24 cellular contexts compared by ENCODE assay signal in genomic region chr1:64050601-64051000, GRCh38.
A peak's percentile ranks its signal among the peaks of the same experiment; 100 is the strongest.
DNase-seq lines count a peak whose midpoint lies in the region; TF ChIP-seq lines count a peak whose summit lies in the region.
"Had no signal": no experiment of that assay in that cellular context is flagged by ENCODE, and none has a peak within 500 bp of the region (broad histone marks: within the 10 kb centered on the region; RNA-seq: fewer than 3 reads in every experiment).

No MANE protein-coding gene starts in this region.

- no peak overlapping the region for H3K18ac ChIP-seq in H9 (ENCODE audit: insufficient read length, low read depth, low read length)

- H2BK15ac ChIP-seq in H9 (ENCODE audit: low read depth, low read length): no peak overlapping the region

- H2AFZ ChIP-seq in H9 (ENCODE audit: low read length): no peak overlapping the region

- H3K14ac ChIP-seq in H9 (ENCODE audit: insufficient read depth, low read length): no peak overlapping the region

- H3K36me3 Mint-ChIP-seq in Caco-2 (ENCODE audit: insufficient read depth, unreplicated experiment) (peaks cover 18% of the 10 kb centered on the region), H9 (ENCODE audit: insufficient read depth in 1 of 3, low read depth in 3 of 3) (peaks cover 17 to 28% (median 17%) of the 10 kb centered on the region in 3 experiments; a peak in 5 of 7 replicates), chondrocyte (ENCODE audit: low read depth) (peaks cover 22% of the 10 kb centered on the region)
- H3K36me3 Mint-ChIP-seq in activated T-helper 1 cell treated with anti-CD3 and anti-CD28 coated beads, Interleukin-12 subunit alpha, Interleukin-12 subunit beta, Interleukin-2, Interleukin-4 antibody, amounts not matched to agents 30 ng/mL and 10 ng/mL and 1 ng/mL, durations not matched to agents 14 hours and 24 hours and 36 hours (ENCODE audit: low read depth): no peaks in the 10 kb centered on the region
- no peaks in the 10 kb centered on the region for H3K36me3 Mint-ChIP-seq in activated CD4-positive, alpha-beta memory T cell treated with anti-CD3 and anti-CD28 coated beads for 36 hours

- intact Hi-C loops in Caco-2 (cut with micrococcal nuclease; ENCODE audit: unreplicated experiment): loop anchor here (10.0 kb wide), 1 partner anchor 376 kb away; no protein-coding TSS in a partner anchor
- intact Hi-C loops in activated T-helper 1 cell treated with anti-CD3 and anti-CD28 coated beads, Interleukin-12 subunit alpha, Interleukin-12 subunit beta, Interleukin-2, Interleukin-4 antibody, amounts not matched to agents 30 ng/mL and 10 ng/mL and 1 ng/mL, durations not matched to agents 14 hours and 24 hours and 36 hours (cut with micrococcal nuclease): no loop called here
- intact Hi-C loops in activated CD4-positive, alpha-beta memory T cell treated with anti-CD3 and anti-CD28 coated beads for 36 hours (cut with micrococcal nuclease): no loop called here

- peaks cover 24% of the 10 kb centered on the region for H3K4me1 ChIP-seq in Caco-2
- H3K4me1 ChIP-seq in H9 (ENCODE audit: insufficient read depth, low read length): peaks cover 9% of the 10 kb centered on the region
- peaks cover 23% of the 10 kb centered on the region for H3K4me1 ChIP-seq in mesodermal cell (ENCODE audit: control insufficient read depth, insufficient read depth, low read length, poor library complexity, severe bottlenecking)

- no peaks in the 10 kb centered on the region; the same call in 1 of the 2 replicates for H3K36me3 ChIP-seq in Caco-2 (ENCODE audit: control insufficient read depth, insufficient read depth, low read length)
- H3K36me3 ChIP-seq in mesodermal cell (ENCODE audit: control insufficient read depth, insufficient read depth, low read length): peaks cover 4% of the 10 kb centered on the region
- H3K36me3 ChIP-seq: BLaER1 treated with 17β-estradiol and CSF1 and Interleukin-3, amounts not matched to agents 10 nM and 100 nM had no signal

- H3K27ac Mint-ChIP-seq in Caco-2 (ENCODE audit: unreplicated experiment) (peak overlapping the region; percentile 49), H9 (peak overlapping the region in 2 of 3 experiments; percentile 0 to 67; a peak in 1 of 7 replicates), chondrocyte (ENCODE audit: unreplicated experiment) (peak overlapping the region; percentile 32)
- no peak overlapping the region for H3K27ac Mint-ChIP-seq in activated T-helper 1 cell treated with anti-CD3 and anti-CD28 coated beads, Interleukin-12 subunit alpha, Interleukin-12 subunit beta, Interleukin-2, Interleukin-4 antibody, amounts not matched to agents 30 ng/mL and 10 ng/mL and 1 ng/mL, durations not matched to agents 14 hours and 24 hours and 36 hours
- H3K27ac Mint-ChIP-seq in activated CD4-positive, alpha-beta memory T cell treated with anti-CD3 and anti-CD28 coated beads for 36 hours: no peak overlapping the region
- H3K27ac Mint-ChIP-seq: CD4-positive, alpha-beta T cell had no signal

- no peak overlapping the region for H2BK120ac ChIP-seq in H9 (ENCODE audit: low read depth, low read length, poor library complexity, severe bottlenecking)

- H4K91ac ChIP-seq in H9 (ENCODE audit: insufficient read length, low read depth, low read length): no peak overlapping the region

- CTCF ChIA-PET in Caco-2 (lab: Charles Lee): no interaction called here
- CTCF ChIA-PET in activated CD4-positive, alpha-beta memory T cell treated with anti-CD3 and anti-CD28 coated beads for 36 hours (lab: Charles Lee): no interaction called here

- TF ChIP-seq CTCF in Caco-2 (IDR thresholded peaks at IDR 0.05; ENCODE audit: insufficient read depth in 1 of 2, low read depth in 1 of 2, low read length in 1 of 2, severe bottlenecking in 1 of 2, unreplicated experiment in 1 of 2) (no peak), H9 (conservative IDR thresholded peaks at IDR 0.05) (no peak), chondrocyte (IDR thresholded peaks at IDR 0.05) (no peak)

- H3K23ac ChIP-seq in H9 (ENCODE audit: insufficient read length, low read depth, low read length): no peak overlapping the region

- H3K79me2 ChIP-seq in H9 (ENCODE audit: insufficient read depth, low read length): no peaks in the 10 kb centered on the region; the same call in 1 of the 2 replicates

- H3K27me3 ChIP-seq in Caco-2 (replicated peaks; ENCODE audit: control insufficient read depth, insufficient read depth, low read length): no peaks in the 10 kb centered on the region
- no peaks in the 10 kb centered on the region for H3K27me3 ChIP-seq in H9 (ENCODE audit: insufficient read depth, low read length)
- H3K27me3 ChIP-seq: BLaER1 treated with 17β-estradiol and CSF1 and Interleukin-3, amounts not matched to agents 10 nM and 100 nM had no signal

- no peaks in the 10 kb centered on the region for H3K79me1 ChIP-seq in H9 (ENCODE audit: insufficient read depth, low read depth, low read length, poor library complexity, severe bottlenecking)

- no peak overlapping the region for H3K4me3 Mint-ChIP-seq in Caco-2 (ENCODE audit: unreplicated experiment)
- no peak overlapping the region for H3K4me3 Mint-ChIP-seq in H9
- no peak overlapping the region for H3K4me3 Mint-ChIP-seq in chondrocyte (ENCODE audit: unreplicated experiment)
- H3K4me3 Mint-ChIP-seq in activated T-helper 1 cell treated with anti-CD3 and anti-CD28 coated beads, Interleukin-12 subunit alpha, Interleukin-12 subunit beta, Interleukin-2, Interleukin-4 antibody, amounts not matched to agents 30 ng/mL and 10 ng/mL and 1 ng/mL, durations not matched to agents 14 hours and 24 hours and 36 hours: no peak overlapping the region
- H3K4me3 Mint-ChIP-seq in activated CD4-positive, alpha-beta memory T cell treated with anti-CD3 and anti-CD28 coated beads for 36 hours: no peak overlapping the region
- H3K4me3 Mint-ChIP-seq: CD4-positive, alpha-beta T cell had no signal

- H2BK12ac ChIP-seq in H9 (ENCODE audit: insufficient read length, low read depth, low read length): no peak overlapping the region

- POLR2A ChIA-PET in Caco-2 (lab: Charles Lee): no interaction called here
- POLR2A ChIA-PET in activated CD4-positive, alpha-beta memory T cell treated with anti-CD3 and anti-CD28 coated beads for 36 hours (lab: Charles Lee): no interaction called here

- H3K23me2 ChIP-seq in H9 (ENCODE audit: insufficient read length, low read depth, low read length, poor library complexity, severe bottlenecking): no peaks in the 10 kb centered on the region

- H2BK5ac ChIP-seq in H9 (ENCODE audit: insufficient read length, low read length): no peak overlapping the region

- H3K27me3 Mint-ChIP-seq in Caco-2 (ENCODE audit: insufficient read depth, unreplicated experiment) (no peaks in the 10 kb centered on the region), H9 (ENCODE audit: low read depth) (no peaks in the 10 kb centered on the region), chondrocyte (ENCODE audit: low read depth) (no peaks in the 10 kb centered on the region)
- H3K27me3 Mint-ChIP-seq in activated T-helper 1 cell treated with anti-CD3 and anti-CD28 coated beads, Interleukin-12 subunit alpha, Interleukin-12 subunit beta, Interleukin-2, Interleukin-4 antibody, amounts not matched to agents 30 ng/mL and 10 ng/mL and 1 ng/mL, durations not matched to agents 14 hours and 24 hours and 36 hours (ENCODE audit: insufficient read depth): peaks cover 4% of the 10 kb centered on the region
- H3K27me3 Mint-ChIP-seq in activated CD4-positive, alpha-beta memory T cell treated with anti-CD3 and anti-CD28 coated beads for 36 hours: no peaks in the 10 kb centered on the region
- H3K27me3 Mint-ChIP-seq: CD4-positive, alpha-beta T cell had no signal

- no peak overlapping the region for H4K8ac ChIP-seq in H9 (replicated peaks; ENCODE audit: insufficient read length, low read depth, low read length)

- H4K5ac ChIP-seq in H9 (ENCODE audit: insufficient read length, low read depth, low read length): no peak overlapping the region

- no TSS peak for BruUV-seq in Caco-2 (replicated peaks; lab: Mats Ljungman, UMichigan)

- H3K9me3 Mint-ChIP-seq in Caco-2 (ENCODE audit: unreplicated experiment): no peaks in the 10 kb centered on the region
- H3K9me3 Mint-ChIP-seq in H9: no peaks in the 10 kb centered on the region
- H3K9me3 Mint-ChIP-seq in chondrocyte (ENCODE audit: low read depth): no peaks in the 10 kb centered on the region
- no peaks in the 10 kb centered on the region for H3K9me3 Mint-ChIP-seq in activated T-helper 1 cell treated with anti-CD3 and anti-CD28 coated beads, Interleukin-12 subunit alpha, Interleukin-12 subunit beta, Interleukin-2, Interleukin-4 antibody, amounts not matched to agents 30 ng/mL and 10 ng/mL and 1 ng/mL, durations not matched to agents 14 hours and 24 hours and 36 hours
- H3K9me3 Mint-ChIP-seq in activated CD4-positive, alpha-beta memory T cell treated with anti-CD3 and anti-CD28 coated beads for 36 hours: no peaks in the 10 kb centered on the region
- H3K9me3 Mint-ChIP-seq: CD4-positive, alpha-beta T cell had no signal

- no peak overlapping the region for H3K27ac ChIP-seq in H9 (ENCODE audit: insufficient read length, low read depth, low read length)
- H3K27ac ChIP-seq in mesodermal cell (ENCODE audit: low read depth, low read length, severe bottlenecking): peak overlapping the region; percentile 12
- H3K27ac ChIP-seq: BLaER1 treated with 17β-estradiol and CSF1 and Interleukin-3, amounts not matched to agents 10 nM and 100 nM; RWPE1 had no signal

- DNase-seq in Caco-2 (no peak), H9 (no peak), chondrocyte (ENCODE audit: low spot score) (no peak), NCI-H187 (lab: John Stamatoyannopoulos, UW) (no peak), NOMO-1 (lab: John Stamatoyannopoulos, UW; ENCODE audit: unreplicated experiment in 2 of 2) (no peak)
- DNase-seq in activated T-helper 1 cell treated with anti-CD3 and anti-CD28 coated beads, Interleukin-12 subunit alpha, Interleukin-12 subunit beta, Interleukin-2, Interleukin-4 antibody, amounts not matched to agents 30 ng/mL and 10 ng/mL and 1 ng/mL, durations not matched to agents 14 hours and 24 hours and 36 hours (ENCODE audit: low spot score): no peak
- DNase-seq in activated CD4-positive, alpha-beta memory T cell treated with anti-CD3 and anti-CD28 coated beads for 36 hours: no peak
- DNase-seq: AML-193; CD4-positive, alpha-beta T cell; DMS79; EL; GDM1; IMR-90; KG1; NCI-H1048; NCI-H1417; NCI-H1694; NCI-H2081; NCI-H226; NCI-H510A; SHP77 had no signal

- H4K20me1 ChIP-seq in H9 (ENCODE audit: control insufficient read depth, insufficient read depth, insufficient read length): no peaks in the 10 kb centered on the region
- H4K20me1 ChIP-seq: BLaER1 treated with 17β-estradiol and CSF1 and Interleukin-3, amounts not matched to agents 10 nM and 100 nM had no signal

- no CpG with 5 or more reads among the region's 2 CpGs for WGBS in H9 (ENCODE audit: extremely low coverage, insufficient read length, low lambda C conversion rate)
- WGBS in mesodermal cell (ENCODE audit: insufficient coverage in 2 of 2), 2 experiments: 86 to 93% methylated on average over 2 of the region's 2 CpGs

- H3K9ac ChIP-seq in H9 (ENCODE audit: extremely low read depth, insufficient read length, low read length): no peak overlapping the region
- H3K9ac ChIP-seq: BLaER1 treated with 17β-estradiol and CSF1 and Interleukin-3, amounts not matched to agents 10 nM and 100 nM had no signal

- H3K4me1 Mint-ChIP-seq in Caco-2 (ENCODE audit: low read depth, unreplicated experiment): peaks cover 19% of the 10 kb centered on the region
- H3K4me1 Mint-ChIP-seq in H9: peaks cover 18 to 19% of the 10 kb centered on the region in 2 experiments
- peaks cover 60% of the 10 kb centered on the region for H3K4me1 Mint-ChIP-seq in chondrocyte (ENCODE audit: low read depth)
- no peaks in the 10 kb centered on the region for H3K4me1 Mint-ChIP-seq in activated T-helper 1 cell treated with anti-CD3 and anti-CD28 coated beads, Interleukin-12 subunit alpha, Interleukin-12 subunit beta, Interleukin-2, Interleukin-4 antibody, amounts not matched to agents 30 ng/mL and 10 ng/mL and 1 ng/mL, durations not matched to agents 14 hours and 24 hours and 36 hours (ENCODE audit: low read depth)
- no peaks in the 10 kb centered on the region for H3K4me1 Mint-ChIP-seq in activated CD4-positive, alpha-beta memory T cell treated with anti-CD3 and anti-CD28 coated beads for 36 hours (ENCODE audit: low read depth)

- no peak overlapping the region for H2AK5ac ChIP-seq in H9 (ENCODE audit: insufficient read length, low read length)

- no peak overlapping the region for H3K4me3 ChIP-seq in Caco-2 (ENCODE audit: low read depth, low read length)
- no peak overlapping the region for H3K4me3 ChIP-seq in mesodermal cell (ENCODE audit: extremely low read depth, insufficient read depth, low read length, poor library complexity, severe bottlenecking)
- H3K4me3 ChIP-seq: BLaER1 treated with 17β-estradiol and CSF1 and Interleukin-3, amounts not matched to agents 10 nM and 100 nM had no signal

- H3K4ac ChIP-seq in H9 (ENCODE audit: low read depth, low read length): no peak overlapping the region

- H3K9me3 ChIP-seq in Caco-2 (no peaks in the 10 kb centered on the region), H9 (ENCODE audit: control insufficient read depth, low read depth, low read length) (no peaks in the 10 kb centered on the region), mesodermal cell (ENCODE audit: control insufficient read depth, low read length) (no peaks in the 10 kb centered on the region)
- H3K9me3 ChIP-seq: BLaER1 treated with 17β-estradiol and CSF1 and Interleukin-3, amounts not matched to agents 10 nM and 100 nM had no signal

- H3K4me2 ChIP-seq in H9 (ENCODE audit: insufficient read depth, insufficient read length, low read length): no peak overlapping the region
- H3K4me2 ChIP-seq: BLaER1 treated with 17β-estradiol and CSF1 and Interleukin-3, amounts not matched to agents 10 nM and 100 nM had no signal

- no peak overlapping the region for H2BK20ac ChIP-seq in H9 (ENCODE audit: low read depth, low read length, poor library complexity, severe bottlenecking)

- H3K56ac ChIP-seq in H9 (ENCODE audit: insufficient read length, low read depth, low read length): no peak overlapping the region

- no peak overlapping the region for H3T11ph ChIP-seq in H9 (ENCODE audit: low read length)

Comparison
In these comparisons a context has a peak if more than half of its experiments do, and no peak if none do; other contexts are left out.
1. H3K27ac Mint-ChIP-seq: peak in Caco-2 (single experiment), H9 (2 of 3) and chondrocyte (single experiment); none in activated T-helper 1 cell treated with anti-CD3 and anti-CD28 coated beads, Interleukin-12 subunit alpha, Interleukin-12 subunit beta, Interleukin-2, Interleukin-4 antibody, amounts not matched to agents 30 ng/mL and 10 ng/mL and 1 ng/mL, durations not matched to agents 14 hours and 24 hours and 36 hours (single experiment) and activated CD4-positive, alpha-beta memory T cell treated with anti-CD3 and anti-CD28 coated beads for 36 hours (single experiment).